1 cellular context compared by ENCODE assay signal in genomic region chr15:92881570-92881837, GRCh38.
TF ChIP-seq lines count a peak whose summit lies in the region.

No MANE protein-coding gene starts in this region.

TF ChIP-seq in GM23338, 12 proteins besides CTCF, POLR2A, EP300 and RAD21 (continued from another document):
- TF ChIP-seq REST (IDR thresholded peaks at IDR 0.05; ENCODE audit: unreplicated experiment) (no peak), ETS1 (IDR thresholded peaks at IDR 0.05) (no peak), JUNB (IDR thresholded peaks at IDR 0.05; ENCODE audit: unreplicated experiment) (no peak), NANOG (IDR thresholded peaks at IDR 0.05; ENCODE audit: borderline replicate concordance) (no peak), EZH2phosphoT487 (IDR thresholded peaks at IDR 0.05; ENCODE audit: unreplicated experiment) (no peak)
